Comparison of ENCODE assay signal across 1 cellular context in genomic region chr22:29553391-29554224, GRCh38.
TF ChIP-seq lines count a peak whose summit lies in the region.

Gene THOC5, minus strand, starts transcription at chr22:29553757. Its CDS starts 4,610 bp downstream, at chr22:29549147.

TF ChIP-seq in HepG2, 621 proteins besides CTCF, POLR2A, EP300 and RAD21 (continued from another document and continues in another):
- 0 out of 2 replicates have a peak, but pooled peaks have one; percentile 30 for TF ChIP-seq ATF6 (CRISPR knock-in tag; conservative IDR thresholded peaks at IDR 0.05)
- TF ChIP-seq KLF12 (CRISPR knock-in tag; IDR thresholded peaks at IDR 0.05; ENCODE audit: borderline replicate concordance) = no peak
- TF ChIP-seq ZNF543 (CRISPR knock-in tag; IDR thresholded peaks at IDR 0.05) = peak; percentile 61; the same call in 1 of the 2 replicates
- no peak for TF ChIP-seq EEA1 (CRISPR knock-in tag; IDR thresholded peaks at IDR 0.05; ENCODE audit: borderline replicate concordance)
- no peak for TF ChIP-seq NCOA5 (CRISPR knock-in tag; IDR thresholded peaks at IDR 0.05)
- TF ChIP-seq ZNF562 (CRISPR knock-in tag; IDR thresholded peaks at IDR 0.05; ENCODE audit: borderline replicate concordance) = no peak
- TF ChIP-seq SNRNP70 (IDR thresholded peaks at IDR 0.05; ENCODE audit: low read depth, low read length) = no peak
- no peak for TF ChIP-seq NFAT5 (CRISPR knock-in tag; IDR thresholded peaks at IDR 0.05)
- TF ChIP-seq PHF21A (CRISPR knock-in tag; IDR thresholded peaks at IDR 0.05) = peak; percentile 69
- peak in 1 of 2 experiments; percentile 19; a peak in 1 of 4 replicates for TF ChIP-seq REST (IDR thresholded peaks at IDR 0.05; ENCODE audit: borderline replicate concordance in 1 of 2, low read depth in 1 of 2, low read length in 2 of 2)
- no peak for TF ChIP-seq MZF1 (CRISPR knock-in tag; IDR thresholded peaks at IDR 0.05; ENCODE audit: borderline replicate concordance)
- TF ChIP-seq ZFP36L1 (CRISPR knock-in tag; IDR thresholded peaks at IDR 0.05) = 0 out of 2 replicates have a peak, but pooled peaks have one; percentile 34
- no peak for TF ChIP-seq NKX3-1 (CRISPR knock-in tag; IDR thresholded peaks at IDR 0.05)
- no peak for TF ChIP-seq ZFP36L2 (CRISPR knock-in tag; IDR thresholded peaks at IDR 0.05)
- peak; percentile 31; the same call in 1 of the 2 replicates for TF ChIP-seq ZNF639 (CRISPR knock-in tag; conservative IDR thresholded peaks at IDR 0.05)
- TF ChIP-seq NFKBIZ (CRISPR knock-in tag; IDR thresholded peaks at IDR 0.05) = 0 out of 2 replicates have a peak, but pooled peaks have one; percentile 49
- TF ChIP-seq HNRNPL (IDR thresholded peaks at IDR 0.05; ENCODE audit: low read depth, low read length) = 0 out of 2 replicates have a peak, but pooled peaks have one; percentile 70
- TF ChIP-seq ZFY (CRISPR knock-in tag; IDR thresholded peaks at IDR 0.05) = peak; percentile 78
- TF ChIP-seq ZNF547 (CRISPR knock-in tag; IDR thresholded peaks at IDR 0.05) = peak; percentile 25; the same call in 1 of the 2 replicates
- TF ChIP-seq ZNF382 (CRISPR knock-in tag; IDR thresholded peaks at IDR 0.05; ENCODE audit: borderline replicate concordance) = no peak
- TF ChIP-seq MLLT10 (CRISPR knock-in tag; IDR thresholded peaks at IDR 0.05) = no peak
- TF ChIP-seq ATF4 (CRISPR knock-in tag; IDR thresholded peaks at IDR 0.05) = peak in 1 of 2 experiments; percentile 51; a peak in 1 of 4 replicates
- TF ChIP-seq ZNF646 (CRISPR knock-in tag; IDR thresholded peaks at IDR 0.05) = no peak
- no peak for TF ChIP-seq RFX3 (CRISPR knock-in tag; IDR thresholded peaks at IDR 0.05)
- no peak for TF ChIP-seq E2F5 (CRISPR knock-in tag; conservative IDR thresholded peaks at IDR 0.05)
- no peak for TF ChIP-seq TCF7 (IDR thresholded peaks at IDR 0.05; ENCODE audit: low read depth)
- 0 out of 2 replicates have a peak, but pooled peaks have one; percentile 57 for TF ChIP-seq KDM3A (CRISPR knock-in tag; IDR thresholded peaks at IDR 0.05; ENCODE audit: low read depth)
- TF ChIP-seq IRF9 (CRISPR knock-in tag; IDR thresholded peaks at IDR 0.05; ENCODE audit: borderline replicate concordance) = peak; percentile 74; the same call in 1 of the 2 replicates
- no peak for TF ChIP-seq CAMTA2 (CRISPR knock-in tag; IDR thresholded peaks at IDR 0.05; ENCODE audit: borderline replicate concordance)
- peak; percentile 65 for TF ChIP-seq FOXA3 (CRISPR knock-in tag; IDR thresholded peaks at IDR 0.05)
- peak; percentile 98 for TF ChIP-seq KDM2A (CRISPR knock-in tag; IDR thresholded peaks at IDR 0.05; ENCODE audit: borderline replicate concordance, low read depth)
- TF ChIP-seq KLF13 (CRISPR knock-in tag; IDR thresholded peaks at IDR 0.05) = no peak
- no peak for TF ChIP-seq PLRG1 (conservative IDR thresholded peaks at IDR 0.05)
- TF ChIP-seq ZNF343 (CRISPR knock-in tag; IDR thresholded peaks at IDR 0.05) = peak; percentile 37; the same call in 1 of the 2 replicates
